23 cellular contexts compared by ENCODE assay signal in the genomic region with DNA sequence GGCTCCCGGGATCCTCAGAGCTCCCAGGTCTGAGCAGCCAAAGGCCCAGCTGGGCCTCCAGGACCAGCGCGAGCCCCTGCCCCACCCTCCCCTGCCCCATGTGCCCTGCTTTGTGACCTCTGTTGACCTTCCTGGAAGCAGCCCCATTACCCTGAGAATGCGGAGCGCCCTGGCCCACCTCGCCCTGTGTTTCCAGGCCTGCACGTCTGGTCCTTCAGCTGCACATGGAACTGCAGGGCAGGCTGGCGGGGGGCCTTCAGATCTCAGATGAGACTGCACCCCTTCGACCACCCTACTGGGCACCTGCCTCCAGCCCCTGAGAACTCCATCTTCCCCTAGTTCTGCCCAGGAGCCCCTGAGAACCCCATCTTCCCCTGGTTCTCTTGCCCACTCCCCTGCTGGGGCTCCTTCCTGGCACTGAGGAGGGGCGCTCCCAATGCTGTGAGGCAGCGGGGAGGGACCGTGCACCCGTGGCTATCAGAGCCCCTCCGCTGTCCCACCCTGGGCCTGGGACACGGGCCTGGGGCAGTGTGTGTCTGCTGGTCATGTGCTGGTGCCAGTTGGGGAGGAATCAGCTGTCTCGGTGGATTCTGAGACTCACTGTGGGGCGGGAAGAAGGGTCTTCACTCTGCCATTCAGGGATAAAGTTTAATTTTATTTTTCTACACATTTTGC. TPM values are rescaled to one million over a fixed set of nuclear protein-coding genes. Genes with fewer than 3 reads are reported as not detected.
A peak's percentile ranks its signal among the peaks of the same experiment; 100 is the strongest.
DNase-seq lines count a peak whose midpoint lies in the region; ATAC-seq, FAIRE-seq and TF ChIP-seq lines count a peak whose summit lies in the region.
"Had no signal": no experiment of that assay in that cellular context is flagged by ENCODE, and none has a peak within 500 bp of the region (broad histone marks: within the 10 kb centered on the region; RNA-seq: fewer than 3 reads in every experiment).

No MANE protein-coding gene starts in this region.

- H3K9me3 Mint-ChIP-seq in stimulated activated naive CD8-positive, alpha-beta T cell treated with anti-CD3 and anti-CD28 coated beads, Interleukin-15, amount 100 ng/mL, for 72 hours, result no peaks in the 10 kb centered on the region
- H3K9me3 Mint-ChIP-seq: CD4-positive, alpha-beta memory T cell; GM23338; H9; HFFc6 had no signal

- no peak overlapping the region for H3K9ac ChIP-seq in K562 (ENCODE audit: insufficient read depth in 1 of 2, low read depth in 2 of 2, low read length in 2 of 2)

- in situ Hi-C loops in K562 (cut with MboI), result no loop called here
- in situ Hi-C loops in HAP-1 (cut with MboI; ENCODE audit: low sequenced_read_pairs), result no loop called here

- no peaks in the 10 kb centered on the region for H3K79me2 ChIP-seq in K562 (ENCODE audit: control insufficient read depth, insufficient read depth, low read length)
- H3K79me2 ChIP-seq in osteoblast (ENCODE audit: insufficient read depth, low read length), result no peaks in the 10 kb centered on the region

- DNase-seq in stimulated activated naive CD8-positive, alpha-beta T cell treated with anti-CD3 and anti-CD28 coated beads, Interleukin-15, amount 100 ng/mL, for 72 hours, result no peak
- no peak for DNase-seq in stimulated activated naive CD8-positive, alpha-beta T cell treated with anti-CD3 and anti-CD28 coated beads, Interleukin-15, Interleukin-2, amounts not matched to agents 100 U/mL and 50 U/mL, for 24 hours
- DNase-seq in K562 (ENCODE audit: extremely low read depth in 1 of 4, low spot score in 3 of 4) (no peak), osteoblast (ENCODE audit: insufficient read length, low spot score, missing footprints) (peak; percentile 74), cerebellum (ENCODE audit: low spot score) (no peak), HAP-1 (ENCODE audit: low spot score in 2 of 2) (no peak)
- DNase-seq: 8988T; ACHN; AML-193; C1 segment of cervical spinal cord; Calu3; CD4-positive, alpha-beta memory T cell; COR-L47; DMS53; DMS79 treated with DMSO at 0.1 percent for 48 hours; GF-D8; H9; HFFc6 had no signal

- no peaks in the 10 kb centered on the region for H3K9me1 ChIP-seq in K562 (ENCODE audit: control insufficient read depth, insufficient read depth, low read length)

- peak overlapping the region; percentile 26 to 89 for H3K27ac Mint-ChIP-seq in stimulated activated naive CD8-positive, alpha-beta T cell treated with anti-CD3 and anti-CD28 coated beads, Interleukin-15, amount 100 ng/mL, for 72 hours
- H3K27ac Mint-ChIP-seq: CD4-positive, alpha-beta memory T cell; GM23338; HFFc6 had no signal

- H3K4me1 Mint-ChIP-seq in stimulated activated naive CD8-positive, alpha-beta T cell treated with anti-CD3 and anti-CD28 coated beads, Interleukin-15, amount 100 ng/mL, for 72 hours, result peaks cover 8% of the 10 kb centered on the region
- H3K4me1 Mint-ChIP-seq: CD4-positive, alpha-beta memory T cell had no signal

- no peak for ATAC-seq in stimulated activated naive CD8-positive, alpha-beta T cell treated with anti-CD3 and anti-CD28 coated beads, Interleukin-15, amount 100 ng/mL, for 72 hours
- ATAC-seq in stimulated activated naive CD8-positive, alpha-beta T cell treated with anti-CD3 and anti-CD28 coated beads, Interleukin-15, Interleukin-2, amounts not matched to agents 100 U/mL and 50 U/mL, for 24 hours, result no peak
- ATAC-seq in K562 (no peak), HG03457 (IDR thresholded peaks at IDR 0.05; ENCODE audit: unreplicated experiment) (no peak)
- ATAC-seq: A549, GM23338 had no signal

- peaks cover under 1 to 10% of the 10 kb centered on the region in 2 experiments; a peak in 3 of 5 replicates for H3K27me3 ChIP-seq in K562 (ENCODE audit: control insufficient read depth in 2 of 2, insufficient read depth in 2 of 2, low read length in 2 of 2)
- H3K27me3 ChIP-seq in osteoblast (ENCODE audit: insufficient read depth, low read length), result peaks cover 5% of the 10 kb centered on the region
- no peaks in the 10 kb centered on the region for H3K27me3 ChIP-seq in HAP-1 (ENCODE audit: low read depth)

- H4K20me1 ChIP-seq in K562 (replicated peaks; ENCODE audit: control insufficient read depth, insufficient read depth, low read length) (no peaks in the 10 kb centered on the region; the same call in 1 of the 2 replicates), osteoblast (ENCODE audit: insufficient read depth, low read length) (no peaks in the 10 kb centered on the region)

- H3K27me3 Mint-ChIP-seq in stimulated activated naive CD8-positive, alpha-beta T cell treated with anti-CD3 and anti-CD28 coated beads, Interleukin-15, amount 100 ng/mL, for 72 hours, result peaks cover 3% of the 10 kb centered on the region

- peaks cover 51% of the 10 kb centered on the region; the same call in 2 of the 3 replicates for H3K36me3 ChIP-seq in K562 (ENCODE audit: control insufficient read depth, insufficient read depth, low read length)
- H3K36me3 ChIP-seq in osteoblast (ENCODE audit: insufficient read depth, low read length), result peaks cover 13% of the 10 kb centered on the region
- peaks cover 29% of the 10 kb centered on the region for H3K36me3 ChIP-seq in HAP-1 (replicated peaks)

- H3K9me3 ChIP-seq in K562 (replicated peaks; ENCODE audit: control insufficient read depth, insufficient read depth, low read depth, low read length) (no peaks in the 10 kb centered on the region), osteoblast (ENCODE audit: low read depth, low read length) (no peaks in the 10 kb centered on the region), HAP-1 (no peaks in the 10 kb centered on the region)
- H3K9me3 ChIP-seq: A549 had no signal

- TF ChIP-seq CTCF in K562 (IDR thresholded peaks at IDR 0.05 in 2 of 3, conservative IDR thresholded peaks at IDR 0.05 in 1 of 3; ENCODE audit: insufficient read depth in 2 of 3, low read depth in 1 of 3, low read length in 3 of 3) (no peak), osteoblast (IDR thresholded peaks at IDR 0.05; ENCODE audit: extremely low read depth, low read depth, low read length) (no peak)

- TF ChIP-seq POLR2A in K562 (conservative IDR thresholded peaks at IDR 0.05), result no peak

- POLR2A ChIA-PET in K562 (lab: Yijun Ruan, JAX), result interaction anchor here (1.4 kb wide), 1 partner anchor 26 kb away, joined by 5 read pairs; the partner anchor contains the start of gene TMEM201

- TF ChIP-seq RAD21 in K562 (CRISPR knock-in tag; conservative IDR thresholded peaks at IDR 0.05 in 1 of 2, IDR thresholded peaks at IDR 0.05 in 1 of 2), result no peak

- no peak for TF ChIP-seq EP300 in K562 (IDR thresholded peaks at IDR 0.05; ENCODE audit: low read length)

- no peak overlapping the region for H3K4me3 ChIP-seq in K562
- H3K4me3 ChIP-seq in osteoblast (ENCODE audit: insufficient read depth, low read length), result no peak overlapping the region
- no peak overlapping the region for H3K4me3 ChIP-seq in HAP-1
- H3K4me3 ChIP-seq: A549, GM23338 had no signal

- intact Hi-C loops in K562 (cut with micrococcal nuclease), result no loop called here

- 89% methylated on average over 16 of the region's 17 CpGs for WGBS in K562 (ENCODE audit: insufficient coverage, low coverage, missing lambda C conversion rate)

- no peak overlapping the region for H3K4me2 ChIP-seq in K562 (ENCODE audit: insufficient read depth, low read length)
- no peak overlapping the region for H3K4me2 ChIP-seq in osteoblast (ENCODE audit: insufficient read depth, low read length)
- H3K4me2 ChIP-seq: A549, GM23338 had no signal

- CTCF ChIA-PET in K562 (lab: Yijun Ruan, JAX; ENCODE audit: low intra/inter-chr PET ratio), result interaction anchor here (1.8 kb wide), 1 partner anchor 254 kb away, joined by 4 read pairs; no protein-coding TSS in a partner anchor

- peaks cover 4 to 23% of the 10 kb centered on the region in 2 experiments; a peak in 3 of 5 replicates for H3K4me1 ChIP-seq in K562 (replicated peaks in 1 of 2; ENCODE audit: control insufficient read depth in 2 of 2, insufficient read depth in 2 of 2, low read length in 2 of 2)
- no peaks in the 10 kb centered on the region for H3K4me1 ChIP-seq in osteoblast (ENCODE audit: insufficient read depth, low read length)
- no peaks in the 10 kb centered on the region for H3K4me1 ChIP-seq in HAP-1
- H3K4me1 ChIP-seq: A549 had no signal

- no TSS peak for BruUV-seq in K562 (replicated peaks; lab: Mats Ljungman, UMichigan)

- H3K27ac ChIP-seq in K562 (ENCODE audit: extremely low read depth, low read depth, low read length) (no peak overlapping the region), osteoblast (ENCODE audit: low read depth, low read length) (no peak overlapping the region)
- H3K27ac ChIP-seq: A549 had no signal

- no peak overlapping the region for H3K4me3 Mint-ChIP-seq in stimulated activated naive CD8-positive, alpha-beta T cell treated with anti-CD3 and anti-CD28 coated beads, Interleukin-15, amount 100 ng/mL, for 72 hours
- H3K4me3 Mint-ChIP-seq: CD4-positive, alpha-beta memory T cell; GM23338; H9; HFFc6 had no signal

- no peak for FAIRE-seq in K562 (lab: Jason Lieb, UNC)
- FAIRE-seq: A549, GM12891, GM18507 had no signal

- H2AFZ ChIP-seq in K562 (ENCODE audit: low read depth, low read length), result no peak overlapping the region
- no peak overlapping the region for H2AFZ ChIP-seq in osteoblast (ENCODE audit: low read length)
- H2AFZ ChIP-seq: GM23338 had no signal

RNA-seq across cellular contexts. Expression of gene TMEM201, which starts 25.1 kb away (rescaled TPM):
- total RNA-seq in K562 (2011; cell fraction: chromatin; rRNA removed; ENCODE audit: low replicate concordance), result 31.6 and 91.3 TPM in 2 replicates
- total RNA-seq in K562 (2011; cell fraction: nucleolus; rRNA removed), result 68.6 and 78.7 TPM in 2 replicates
- total RNA-seq in K562 (2011; cell fraction: nucleoplasm; rRNA removed), result 48.5 and 50.3 TPM in 2 replicates
- total RNA-seq in K562 (2014; rRNA removed) (9.0 and 16.5 TPM in 2 replicates), K562 (2014; rRNA removed; fragmentation: Illumina TruSeq; extraction: Trizol) (1.9 and 3.0 TPM in 2 replicates), K562 (2015; rRNA removed; fragmentation: Illumina TruSeq; extraction: Trizol) (7.4 and 9.0 TPM in 2 replicates), K562 (2021) (48.8 and 51.3 TPM in 2 replicates), osteoblast (5.9 and 6.2 TPM in 2 replicates), cerebellum (9.0 TPM)
- polyA plus RNA-seq in K562 (2011; rRNA removed) (2.3 and 3.9 TPM in 2 replicates), K562 (2014; fragmentation: Illumina TruSeq; extraction: Trizol) (10.3 and 24.1 TPM in 2 replicates), K562 (2014; fragmentation: Nextera tagmentation; extraction: Ambion mirVana) (under 1 TPM; 0.42 to 0.46 TPM), K562 (2014; rRNA removed) (14.7 and 15.4 TPM in 2 replicates)
- polyA plus RNA-seq in K562 (2011; cell fraction: cytosol; rRNA removed), result 3.0 and 6.9 TPM in 2 replicates
- 15.1 and 27.9 TPM in 2 replicates for polyA plus RNA-seq in K562 (2011; cell fraction: nucleus; rRNA removed)
- 18.3 and 22.2 TPM in 2 replicates for polyA plus RNA-seq in K562 (2012)
- 2.8 and 4.0 TPM in 2 replicates for polyA minus RNA-seq in K562 (2011; rRNA and poly(A)+ RNA removed)
- 15.2 and 18.0 TPM in 2 replicates for polyA minus RNA-seq in K562 (2011; cell fraction: cytosol; rRNA and poly(A)+ RNA removed)
- polyA minus RNA-seq in K562 (2011; cell fraction: nucleus; rRNA and poly(A)+ RNA removed), result 19.2 and 21.4 TPM in 2 replicates

RNA-seq across cellular contexts. Expression of gene PIK3CD, which starts 37.8 kb away (rescaled TPM):
- 17.5 and 44.3 TPM in 2 replicates for total RNA-seq in K562 (2011; cell fraction: chromatin; rRNA removed; ENCODE audit: low replicate concordance)
- 32.4 and 33.3 TPM in 2 replicates for total RNA-seq in K562 (2011; cell fraction: nucleolus; rRNA removed)
- 16.6 and 20.1 TPM in 2 replicates for total RNA-seq in K562 (2011; cell fraction: nucleoplasm; rRNA removed)
- total RNA-seq in K562 (2014; rRNA removed) (7.4 and 15.2 TPM in 2 replicates), K562 (2014; rRNA removed; fragmentation: Illumina TruSeq; extraction: Trizol) (4.4 and 5.1 TPM in 2 replicates), K562 (2015; rRNA removed; fragmentation: Illumina TruSeq; extraction: Trizol) (7.2 and 8.2 TPM in 2 replicates), K562 (2021) (19.5 and 20.8 TPM in 2 replicates), osteoblast (12.7 and 14.1 TPM in 2 replicates), cerebellum (5.2 TPM)
- polyA plus RNA-seq in K562 (2011; rRNA removed) (5.6 and 14.8 TPM in 2 replicates), K562 (2014; fragmentation: Illumina TruSeq; extraction: Trizol) (9.5 and 12.5 TPM in 2 replicates), K562 (2014; fragmentation: Nextera tagmentation; extraction: Ambion mirVana) (1 to 10 TPM; 1.8 to 2.0 TPM), K562 (2014; rRNA removed) (10.8 and 11.1 TPM in 2 replicates)
- polyA plus RNA-seq in K562 (2011; cell fraction: cytosol; rRNA removed), result 8.3 and 11.4 TPM in 2 replicates
- polyA plus RNA-seq in K562 (2011; cell fraction: nucleus; rRNA removed), result 24.4 and 38.0 TPM in 2 replicates
- 11.3 and 21.5 TPM in 2 replicates for polyA plus RNA-seq in K562 (2012)
- polyA minus RNA-seq in K562 (2011; rRNA and poly(A)+ RNA removed), result 5.2 and 8.9 TPM in 2 replicates
- polyA minus RNA-seq in K562 (2011; cell fraction: cytosol; rRNA and poly(A)+ RNA removed), result 7.1 and 15.0 TPM in 2 replicates
- 12.5 and 24.8 TPM in 2 replicates for polyA minus RNA-seq in K562 (2011; cell fraction: nucleus; rRNA and poly(A)+ RNA removed)
